2 cellular contexts compared by ENCODE assay signal in the genomic region with DNA sequence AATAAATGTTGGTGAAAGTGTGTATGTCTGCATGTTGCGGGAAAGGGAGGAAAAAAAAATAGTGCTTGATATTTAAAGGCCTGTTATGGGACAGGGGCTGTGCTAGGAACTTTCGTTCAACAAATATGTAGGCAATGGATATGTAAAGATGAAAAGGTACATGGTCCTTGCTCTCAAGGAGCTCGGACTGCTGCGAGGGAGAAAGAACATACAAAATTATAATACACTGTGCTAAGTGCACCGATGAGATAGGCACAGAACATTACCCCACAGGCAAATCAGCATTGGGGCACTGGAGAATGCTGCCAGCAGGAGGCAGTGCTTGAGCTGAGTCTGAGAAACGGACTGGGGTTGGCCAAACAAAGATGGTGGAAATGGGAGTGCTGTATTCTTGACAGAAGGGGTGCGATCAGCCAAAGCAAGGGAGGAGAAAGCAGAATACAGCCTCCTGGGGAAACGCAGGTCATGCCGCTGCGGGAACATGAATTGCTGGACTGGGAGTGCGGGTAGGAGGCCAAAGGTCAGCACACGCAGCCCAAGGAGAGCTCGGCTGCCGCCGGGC.
A peak's percentile ranks its signal among the peaks of the same experiment; 100 is the strongest.
TF ChIP-seq lines count a peak whose summit lies in the region.

No MANE protein-coding gene starts in this region.

TF ChIP-seq in GM12891, 5 proteins besides CTCF, POLR2A, EP300 and RAD21:
- TF ChIP-seq TAF1 (IDR thresholded peaks at IDR 0.05; ENCODE audit: low read depth, low read length) (no peak), POLR2AphosphoS5 (IDR thresholded peaks at IDR 0.05; ENCODE audit: low read depth, low read length) (no peak), SPI1 (IDR thresholded peaks at IDR 0.05; ENCODE audit: low read depth, low read length) (no peak), PAX5 (IDR thresholded peaks at IDR 0.05; ENCODE audit: insufficient read depth, low read length, severe bottlenecking) (no peak), POU2F2 (IDR thresholded peaks at IDR 0.05; ENCODE audit: low read depth, low read length) (no peak)

TF ChIP-seq in K562, 482 proteins besides CTCF, POLR2A, EP300 and RAD21 (continues in another document):
- TF ChIP-seq ZSCAN29 (IDR thresholded peaks at IDR 0.05) (no peak), ZNF395 (CRISPR knock-in tag; IDR thresholded peaks at IDR 0.05) (peak; percentile 38; the same call in 1 of the 2 replicates), XRCC4 (IDR thresholded peaks at IDR 0.05; ENCODE audit: extremely low read depth, insufficient read depth, insufficient read length) (no peak), ATF7 (IDR thresholded peaks at IDR 0.05) (no peak), ZNF239 (CRISPR knock-in tag; IDR thresholded peaks at IDR 0.05) (no peak), RCOR1 (IDR thresholded peaks at IDR 0.05; ENCODE audit: borderline replicate concordance in 1 of 2, low read depth in 2 of 2, low read length in 2 of 2) (peak in 1 of 2 experiments; percentile 52; a peak in 2 of 4 replicates), TRIM28 (IDR thresholded peaks at IDR 0.05) (no peak), ZNF224 (CRISPR knock-in tag; IDR thresholded peaks at IDR 0.05) (no peak), GMEB1 (CRISPR knock-in tag; IDR thresholded peaks at IDR 0.05) (no peak), NFATC3 (IDR thresholded peaks at IDR 0.05) (no peak), SRSF3 (IDR thresholded peaks at IDR 0.05; ENCODE audit: insufficient read depth, low read length) (no peak), MED1 (CRISPR knock-in tag; IDR thresholded peaks at IDR 0.05; ENCODE audit: borderline replicate concordance) (no peak), ZNF146 (CRISPR knock-in tag; IDR thresholded peaks at IDR 0.05; ENCODE audit: unreplicated experiment) (no peak), ZBTB7A (IDR thresholded peaks at IDR 0.05; ENCODE audit: borderline replicate concordance, control insufficient read depth, low read depth, low read length) (no peak), DDX20 (tag; IDR thresholded peaks at IDR 0.05; ENCODE audit: low read depth) (no peak), TBL1XR1 (IDR thresholded peaks at IDR 0.05; ENCODE audit: low read length in 2 of 2) (peak in 1 of 2 experiments; percentile 19; a peak in 1 of 4 replicates), ZNF778 (CRISPR knock-in tag; IDR thresholded peaks at IDR 0.05) (no peak), CBFA2T3 (IDR thresholded peaks at IDR 0.05) (no peak)
- TF ChIP-seq, protein P1, sequence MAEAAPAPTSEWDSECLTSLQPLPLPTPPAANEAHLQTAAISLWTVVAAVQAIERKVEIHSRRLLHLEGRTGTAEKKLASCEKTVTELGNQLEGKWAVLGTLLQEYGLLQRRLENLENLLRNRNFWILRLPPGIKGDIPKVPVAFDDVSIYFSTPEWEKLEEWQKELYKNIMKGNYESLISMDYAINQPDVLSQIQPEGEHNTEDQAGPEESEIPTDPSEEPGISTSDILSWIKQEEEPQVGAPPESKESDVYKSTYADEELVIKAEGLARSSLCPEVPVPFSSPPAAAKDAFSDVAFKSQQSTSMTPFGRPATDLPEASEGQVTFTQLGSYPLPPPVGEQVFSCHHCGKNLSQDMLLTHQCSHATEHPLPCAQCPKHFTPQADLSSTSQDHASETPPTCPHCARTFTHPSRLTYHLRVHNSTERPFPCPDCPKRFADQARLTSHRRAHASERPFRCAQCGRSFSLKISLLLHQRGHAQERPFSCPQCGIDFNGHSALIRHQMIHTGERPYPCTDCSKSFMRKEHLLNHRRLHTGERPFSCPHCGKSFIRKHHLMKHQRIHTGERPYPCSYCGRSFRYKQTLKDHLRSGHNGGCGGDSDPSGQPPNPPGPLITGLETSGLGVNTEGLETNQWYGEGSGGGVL (CRISPR knock-in tag; IDR thresholded peaks at IDR 0.05), result no peak
- TF ChIP-seq, protein P2, sequence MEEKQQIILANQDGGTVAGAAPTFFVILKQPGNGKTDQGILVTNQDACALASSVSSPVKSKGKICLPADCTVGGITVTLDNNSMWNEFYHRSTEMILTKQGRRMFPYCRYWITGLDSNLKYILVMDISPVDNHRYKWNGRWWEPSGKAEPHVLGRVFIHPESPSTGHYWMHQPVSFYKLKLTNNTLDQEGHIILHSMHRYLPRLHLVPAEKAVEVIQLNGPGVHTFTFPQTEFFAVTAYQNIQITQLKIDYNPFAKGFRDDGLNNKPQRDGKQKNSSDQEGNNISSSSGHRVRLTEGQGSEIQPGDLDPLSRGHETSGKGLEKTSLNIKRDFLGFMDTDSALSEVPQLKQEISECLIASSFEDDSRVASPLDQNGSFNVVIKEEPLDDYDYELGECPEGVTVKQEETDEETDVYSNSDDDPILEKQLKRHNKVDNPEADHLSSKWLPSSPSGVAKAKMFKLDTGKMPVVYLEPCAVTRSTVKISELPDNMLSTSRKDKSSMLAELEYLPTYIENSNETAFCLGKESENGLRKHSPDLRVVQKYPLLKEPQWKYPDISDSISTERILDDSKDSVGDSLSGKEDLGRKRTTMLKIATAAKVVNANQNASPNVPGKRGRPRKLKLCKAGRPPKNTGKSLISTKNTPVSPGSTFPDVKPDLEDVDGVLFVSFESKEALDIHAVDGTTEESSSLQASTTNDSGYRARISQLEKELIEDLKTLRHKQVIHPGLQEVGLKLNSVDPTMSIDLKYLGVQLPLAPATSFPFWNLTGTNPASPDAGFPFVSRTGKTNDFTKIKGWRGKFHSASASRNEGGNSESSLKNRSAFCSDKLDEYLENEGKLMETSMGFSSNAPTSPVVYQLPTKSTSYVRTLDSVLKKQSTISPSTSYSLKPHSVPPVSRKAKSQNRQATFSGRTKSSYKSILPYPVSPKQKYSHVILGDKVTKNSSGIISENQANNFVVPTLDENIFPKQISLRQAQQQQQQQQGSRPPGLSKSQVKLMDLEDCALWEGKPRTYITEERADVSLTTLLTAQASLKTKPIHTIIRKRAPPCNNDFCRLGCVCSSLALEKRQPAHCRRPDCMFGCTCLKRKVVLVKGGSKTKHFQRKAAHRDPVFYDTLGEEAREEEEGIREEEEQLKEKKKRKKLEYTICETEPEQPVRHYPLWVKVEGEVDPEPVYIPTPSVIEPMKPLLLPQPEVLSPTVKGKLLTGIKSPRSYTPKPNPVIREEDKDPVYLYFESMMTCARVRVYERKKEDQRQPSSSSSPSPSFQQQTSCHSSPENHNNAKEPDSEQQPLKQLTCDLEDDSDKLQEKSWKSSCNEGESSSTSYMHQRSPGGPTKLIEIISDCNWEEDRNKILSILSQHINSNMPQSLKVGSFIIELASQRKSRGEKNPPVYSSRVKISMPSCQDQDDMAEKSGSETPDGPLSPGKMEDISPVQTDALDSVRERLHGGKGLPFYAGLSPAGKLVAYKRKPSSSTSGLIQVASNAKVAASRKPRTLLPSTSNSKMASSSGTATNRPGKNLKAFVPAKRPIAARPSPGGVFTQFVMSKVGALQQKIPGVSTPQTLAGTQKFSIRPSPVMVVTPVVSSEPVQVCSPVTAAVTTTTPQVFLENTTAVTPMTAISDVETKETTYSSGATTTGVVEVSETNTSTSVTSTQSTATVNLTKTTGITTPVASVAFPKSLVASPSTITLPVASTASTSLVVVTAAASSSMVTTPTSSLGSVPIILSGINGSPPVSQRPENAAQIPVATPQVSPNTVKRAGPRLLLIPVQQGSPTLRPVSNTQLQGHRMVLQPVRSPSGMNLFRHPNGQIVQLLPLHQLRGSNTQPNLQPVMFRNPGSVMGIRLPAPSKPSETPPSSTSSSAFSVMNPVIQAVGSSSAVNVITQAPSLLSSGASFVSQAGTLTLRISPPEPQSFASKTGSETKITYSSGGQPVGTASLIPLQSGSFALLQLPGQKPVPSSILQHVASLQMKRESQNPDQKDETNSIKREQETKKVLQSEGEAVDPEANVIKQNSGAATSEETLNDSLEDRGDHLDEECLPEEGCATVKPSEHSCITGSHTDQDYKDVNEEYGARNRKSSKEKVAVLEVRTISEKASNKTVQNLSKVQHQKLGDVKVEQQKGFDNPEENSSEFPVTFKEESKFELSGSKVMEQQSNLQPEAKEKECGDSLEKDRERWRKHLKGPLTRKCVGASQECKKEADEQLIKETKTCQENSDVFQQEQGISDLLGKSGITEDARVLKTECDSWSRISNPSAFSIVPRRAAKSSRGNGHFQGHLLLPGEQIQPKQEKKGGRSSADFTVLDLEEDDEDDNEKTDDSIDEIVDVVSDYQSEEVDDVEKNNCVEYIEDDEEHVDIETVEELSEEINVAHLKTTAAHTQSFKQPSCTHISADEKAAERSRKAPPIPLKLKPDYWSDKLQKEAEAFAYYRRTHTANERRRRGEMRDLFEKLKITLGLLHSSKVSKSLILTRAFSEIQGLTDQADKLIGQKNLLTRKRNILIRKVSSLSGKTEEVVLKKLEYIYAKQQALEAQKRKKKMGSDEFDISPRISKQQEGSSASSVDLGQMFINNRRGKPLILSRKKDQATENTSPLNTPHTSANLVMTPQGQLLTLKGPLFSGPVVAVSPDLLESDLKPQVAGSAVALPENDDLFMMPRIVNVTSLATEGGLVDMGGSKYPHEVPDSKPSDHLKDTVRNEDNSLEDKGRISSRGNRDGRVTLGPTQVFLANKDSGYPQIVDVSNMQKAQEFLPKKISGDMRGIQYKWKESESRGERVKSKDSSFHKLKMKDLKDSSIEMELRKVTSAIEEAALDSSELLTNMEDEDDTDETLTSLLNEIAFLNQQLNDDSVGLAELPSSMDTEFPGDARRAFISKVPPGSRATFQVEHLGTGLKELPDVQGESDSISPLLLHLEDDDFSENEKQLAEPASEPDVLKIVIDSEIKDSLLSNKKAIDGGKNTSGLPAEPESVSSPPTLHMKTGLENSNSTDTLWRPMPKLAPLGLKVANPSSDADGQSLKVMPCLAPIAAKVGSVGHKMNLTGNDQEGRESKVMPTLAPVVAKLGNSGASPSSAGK (IDR thresholded peaks at IDR 0.05), result no peak
- TF ChIP-seq, protein P3, sequence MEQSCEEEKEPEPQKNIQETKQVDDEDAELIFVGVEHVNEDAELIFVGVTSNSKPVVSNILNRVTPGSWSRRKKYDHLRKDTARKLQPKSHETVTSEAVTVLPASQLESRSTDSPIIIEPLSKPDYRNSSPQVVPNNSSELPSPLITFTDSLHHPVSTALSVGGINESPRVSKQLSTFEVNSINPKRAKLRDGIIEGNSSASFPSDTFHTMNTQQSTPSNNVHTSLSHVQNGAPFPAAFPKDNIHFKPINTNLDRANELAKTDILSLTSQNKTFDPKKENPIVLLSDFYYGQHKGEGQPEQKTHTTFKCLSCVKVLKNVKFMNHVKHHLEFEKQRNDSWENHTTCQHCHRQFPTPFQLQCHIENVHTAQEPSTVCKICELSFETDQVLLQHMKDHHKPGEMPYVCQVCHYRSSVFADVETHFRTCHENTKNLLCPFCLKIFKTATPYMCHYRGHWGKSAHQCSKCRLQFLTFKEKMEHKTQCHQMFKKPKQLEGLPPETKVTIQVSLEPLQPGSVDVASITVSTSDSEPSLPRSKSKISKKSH (CRISPR knock-in tag; IDR thresholded peaks at IDR 0.05), result no peak
- TF ChIP-seq, protein P4, sequence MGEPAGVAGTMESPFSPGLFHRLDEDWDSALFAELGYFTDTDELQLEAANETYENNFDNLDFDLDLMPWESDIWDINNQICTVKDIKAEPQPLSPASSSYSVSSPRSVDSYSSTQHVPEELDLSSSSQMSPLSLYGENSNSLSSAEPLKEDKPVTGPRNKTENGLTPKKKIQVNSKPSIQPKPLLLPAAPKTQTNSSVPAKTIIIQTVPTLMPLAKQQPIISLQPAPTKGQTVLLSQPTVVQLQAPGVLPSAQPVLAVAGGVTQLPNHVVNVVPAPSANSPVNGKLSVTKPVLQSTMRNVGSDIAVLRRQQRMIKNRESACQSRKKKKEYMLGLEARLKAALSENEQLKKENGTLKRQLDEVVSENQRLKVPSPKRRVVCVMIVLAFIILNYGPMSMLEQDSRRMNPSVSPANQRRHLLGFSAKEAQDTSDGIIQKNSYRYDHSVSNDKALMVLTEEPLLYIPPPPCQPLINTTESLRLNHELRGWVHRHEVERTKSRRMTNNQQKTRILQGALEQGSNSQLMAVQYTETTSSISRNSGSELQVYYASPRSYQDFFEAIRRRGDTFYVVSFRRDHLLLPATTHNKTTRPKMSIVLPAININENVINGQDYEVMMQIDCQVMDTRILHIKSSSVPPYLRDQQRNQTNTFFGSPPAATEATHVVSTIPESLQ (CRISPR knock-in tag; IDR thresholded peaks at IDR 0.05), result no peak
- TF ChIP-seq, protein P5, sequence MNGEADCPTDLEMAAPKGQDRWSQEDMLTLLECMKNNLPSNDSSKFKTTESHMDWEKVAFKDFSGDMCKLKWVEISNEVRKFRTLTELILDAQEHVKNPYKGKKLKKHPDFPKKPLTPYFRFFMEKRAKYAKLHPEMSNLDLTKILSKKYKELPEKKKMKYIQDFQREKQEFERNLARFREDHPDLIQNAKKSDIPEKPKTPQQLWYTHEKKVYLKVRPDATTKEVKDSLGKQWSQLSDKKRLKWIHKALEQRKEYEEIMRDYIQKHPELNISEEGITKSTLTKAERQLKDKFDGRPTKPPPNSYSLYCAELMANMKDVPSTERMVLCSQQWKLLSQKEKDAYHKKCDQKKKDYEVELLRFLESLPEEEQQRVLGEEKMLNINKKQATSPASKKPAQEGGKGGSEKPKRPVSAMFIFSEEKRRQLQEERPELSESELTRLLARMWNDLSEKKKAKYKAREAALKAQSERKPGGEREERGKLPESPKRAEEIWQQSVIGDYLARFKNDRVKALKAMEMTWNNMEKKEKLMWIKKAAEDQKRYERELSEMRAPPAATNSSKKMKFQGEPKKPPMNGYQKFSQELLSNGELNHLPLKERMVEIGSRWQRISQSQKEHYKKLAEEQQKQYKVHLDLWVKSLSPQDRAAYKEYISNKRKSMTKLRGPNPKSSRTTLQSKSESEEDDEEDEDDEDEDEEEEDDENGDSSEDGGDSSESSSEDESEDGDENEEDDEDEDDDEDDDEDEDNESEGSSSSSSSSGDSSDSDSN (IDR thresholded peaks at IDR 0.05; ENCODE audit: borderline replicate concordance in 1 of 2, low read depth in 2 of 2, low read length in 2 of 2), result no peak
